ENCODE assay signal across 8 cellular contexts in genomic region chr1:109214695-109215623, GRCh38. TPM values are rescaled to one million over a fixed set of nuclear protein-coding genes. Genes with fewer than 3 reads are reported as not detected.
DNase-seq lines count a peak whose midpoint lies in the region; TF ChIP-seq lines count a peak whose summit lies in the region.

No MANE protein-coding gene starts in this region.

- POLR2A ChIA-PET in OCI-LY7 (lab: Charles Lee), result interaction anchor here (0.5 to 2.7 kb wide), 13 partner anchors 8 to 440 kb away, joined by 3 to 14 read pairs (median 3); no protein-coding TSS in a partner anchor

- peaks cover 13% of the 10 kb centered on the region; the same call in 1 of the 2 replicates for H3K4me1 ChIP-seq in HUES48 (ENCODE audit: control insufficient read depth, insufficient read depth, low read length)
- H3K4me1 ChIP-seq in OCI-LY7 (ENCODE audit: insufficient read depth, low read length, poor library complexity, severe bottlenecking), result peaks cover 34% of the 10 kb centered on the region
- H3K4me1 ChIP-seq in parathyroid adenoma, result no peaks in the 10 kb centered on the region

- H3K4me3 ChIP-seq in HUES48 (ENCODE audit: low read depth, low read length) (peak overlapping the region; percentile 93), OCI-LY7 (ENCODE audit: low read depth, low read length, poor library complexity, severe bottlenecking) (peak overlapping the region; percentile 82), parathyroid adenoma (ENCODE audit: low read depth, low read length) (peak overlapping the region; percentile 99)

- CTCF ChIA-PET in OCI-LY7 (lab: Charles Lee; ENCODE audit: unreplicated experiment), result interaction anchor here (0.6 kb wide), 1 partner anchor 215 kb away, joined by 3 read pairs; no protein-coding TSS in a partner anchor

- H3K9me3 ChIP-seq in HUES48 (ENCODE audit: control insufficient read depth, insufficient read depth, low read length) (no peaks in the 10 kb centered on the region), OCI-LY7 (ENCODE audit: low read length) (peaks cover 5% of the 10 kb centered on the region; the same call in 1 of the 2 replicates), parathyroid adenoma (ENCODE audit: control insufficient read depth, low read length) (no peaks in the 10 kb centered on the region)

- peak overlapping the region; percentile 83 for H3K27ac ChIP-seq in HUES48 (ENCODE audit: low read depth, low read length)
- H3K27ac ChIP-seq in OCI-LY7 (ENCODE audit: low read depth, low read length, poor library complexity, severe bottlenecking), result peak overlapping the region; percentile 73
- H3K27ac ChIP-seq in parathyroid adenoma, result peak overlapping the region; percentile 89

- H3K79me2 ChIP-seq in OCI-LY7 (ENCODE audit: insufficient read depth, low read depth, low read length) (peaks cover 60% of the 10 kb centered on the region), parathyroid adenoma (peaks cover 25% of the 10 kb centered on the region)

- H3K9ac ChIP-seq in HUES48 (ENCODE audit: low read depth, low read length) (peak overlapping the region; percentile 70), parathyroid adenoma (peak overlapping the region; percentile 61)

- H2AFZ ChIP-seq in OCI-LY7 (ENCODE audit: low read length) (peak overlapping the region; percentile 6; the same call in 1 of the 2 replicates), parathyroid adenoma (peak overlapping the region; percentile 74)

- no peaks in the 10 kb centered on the region for H3K9me2 ChIP-seq in OCI-LY7 (ENCODE audit: insufficient read depth, low read length)

- 0 out of 2 replicates have a peak, but pooled peaks cover 3% of the 10 kb centered on the region for H4K20me1 ChIP-seq in OCI-LY7 (ENCODE audit: insufficient read depth, low read length)

- no peaks in the 10 kb centered on the region; the same call in 1 of the 2 replicates for H3K36me3 ChIP-seq in HUES48 (ENCODE audit: control insufficient read depth, insufficient read depth, low read length)
- peaks cover 45% of the 10 kb centered on the region for H3K36me3 ChIP-seq in OCI-LY7 (ENCODE audit: insufficient read depth, low read length)
- H3K36me3 ChIP-seq in parathyroid adenoma (ENCODE audit: control insufficient read depth, insufficient read depth, low read length), result no peaks in the 10 kb centered on the region

- H3K4me2 ChIP-seq in OCI-LY7 (ENCODE audit: low read length), result peak overlapping the region; percentile 88
- H3K4me2 ChIP-seq in parathyroid adenoma (ENCODE audit: low read length), result peak overlapping the region; percentile 58

- H3K4me1 Mint-ChIP-seq in glutamatergic neuron (ENCODE audit: low read depth, unreplicated experiment), result peaks cover 13% of the 10 kb centered on the region

- peak; percentile 57 for DNase-seq in DMS153 (lab: John Stamatoyannopoulos, UW)
- peak; percentile 93 for DNase-seq in OCI-LY7 (ENCODE audit: low spot score)
- peak; percentile 57 for DNase-seq in activated naive CD4-positive, alpha-beta T cell treated with anti-CD3 and anti-CD28 coated beads, Interleukin-2, amount 50 U/mL, for 16 hours
- DNase-seq in glutamatergic neuron, result peak; percentile 61
- no peak for DNase-seq in OCI-M2 (lab: John Stamatoyannopoulos, UW; ENCODE audit: unreplicated experiment)
- no peak for DNase-seq in GM19240 (ENCODE audit: insufficient read length, low spot score)

- peaks cover 13% of the 10 kb centered on the region for H3K9me3 Mint-ChIP-seq in glutamatergic neuron (ENCODE audit: unreplicated experiment)

- BruUV-seq in OCI-LY7 (replicated peaks; lab: Mats Ljungman, UMichigan), result TSS peak; percentile 77

- peak overlapping the region; percentile 99 for H3K4me3 Mint-ChIP-seq in glutamatergic neuron (ENCODE audit: unreplicated experiment)

- peaks cover 14% of the 10 kb centered on the region for H3K36me3 Mint-ChIP-seq in glutamatergic neuron (ENCODE audit: unreplicated experiment)

- H3K27me3 ChIP-seq in HUES48 (ENCODE audit: control insufficient read depth, insufficient read depth, low read length), result no peaks in the 10 kb centered on the region
- no peaks in the 10 kb centered on the region for H3K27me3 ChIP-seq in parathyroid adenoma (ENCODE audit: control insufficient read depth, insufficient read depth, low read length)

- peak overlapping the region; percentile 100 for H3K27ac Mint-ChIP-seq in glutamatergic neuron (ENCODE audit: unreplicated experiment)

- intact Hi-C loops in OCI-LY7 (cut with micrococcal nuclease; ENCODE audit: unreplicated experiment), result no loop called here

- peaks cover 15% of the 10 kb centered on the region for H3K27me3 Mint-ChIP-seq in glutamatergic neuron (ENCODE audit: unreplicated experiment)

- TF ChIP-seq CTCF in OCI-LY7 (conservative IDR thresholded peaks at IDR 0.05; ENCODE audit: low read length) (no peak), glutamatergic neuron (IDR thresholded peaks at IDR 0.05; ENCODE audit: partially characterized antibody, unreplicated experiment) (no peak), parathyroid adenoma (IDR thresholded peaks at IDR 0.05) (no peak)

RNA-seq across cellular contexts. Expression of gene SARS1, which starts 1.2 kb away (rescaled TPM):
- 277 and 295 TPM in 2 replicates for total RNA-seq in OCI-LY7 (2014; rRNA removed; shearing (Covaris generic))
- total RNA-seq in OCI-LY7 (2022), result 290 and 323 TPM in 2 replicates
- total RNA-seq in glutamatergic neuron (ENCODE audit: unreplicated experiment), result 555 TPM

RNA-seq across cellular contexts. Expression of gene CELSR2, which starts 34.4 kb away (rescaled TPM):
- 5.0 and 6.9 TPM in 2 replicates for total RNA-seq in OCI-LY7 (2014; rRNA removed; shearing (Covaris generic))
- 12.5 and 13.0 TPM in 2 replicates for total RNA-seq in OCI-LY7 (2022)
- 181 TPM for total RNA-seq in glutamatergic neuron (ENCODE audit: unreplicated experiment)

Comparison
In these comparisons a context has a peak if more than half of its experiments do, and no peak if none do; other contexts are left out.
1. DNase-seq: peak in DMS153 (single experiment), OCI-LY7 (single experiment), activated naive CD4-positive, alpha-beta T cell treated with anti-CD3 and anti-CD28 coated beads, Interleukin-2, amount 50 U/mL, for 16 hours (single experiment) and glutamatergic neuron (single experiment); none in OCI-M2 (single experiment) and GM19240 (single experiment).
2. RNA of gene CELSR2, which starts 34.4 kb away (total RNA-seq): 181 TPM in glutamatergic neuron (single experiment); 5.0 to 13.0 TPM in OCI-LY7; every median in the first group is over 10 times any median in the second.
3. Peak in every context shown above with its lines, with median percentiles within 50 percentile points of each other: H3K27ac ChIP-seq and H3K4me3 ChIP-seq.